ENCODE assay signal across 13 cellular contexts in the genomic region with DNA sequence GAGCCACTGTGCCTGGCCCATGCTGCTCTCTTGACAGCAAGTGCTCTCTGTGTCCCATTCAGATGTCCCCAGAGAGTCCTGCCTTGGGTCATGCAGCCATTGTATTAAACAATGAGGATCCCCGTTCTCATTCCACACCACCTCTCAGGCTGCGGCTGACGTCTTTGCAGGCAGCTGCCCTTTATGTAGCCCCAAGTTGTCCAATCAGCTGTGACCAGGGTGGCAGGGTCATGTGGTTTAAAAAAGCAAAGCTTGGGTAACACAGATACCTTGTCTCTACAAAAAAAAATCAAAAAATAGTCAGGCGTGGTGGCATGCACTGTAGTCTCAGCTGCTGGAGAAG. TPM values are rescaled to one million over a fixed set of nuclear protein-coding genes. Genes with fewer than 3 reads are reported as not detected.
DNase-seq lines count a peak whose midpoint lies in the region; ATAC-seq and TF ChIP-seq lines count a peak whose summit lies in the region.
"Had no signal": no experiment of that assay in that cellular context is flagged by ENCODE, and none has a peak within 500 bp of the region (broad histone marks: within the 10 kb centered on the region; RNA-seq: fewer than 3 reads in every experiment).

No MANE protein-coding gene starts in this region.

- no peak for TF ChIP-seq CTCF in esophagus muscularis mucosa (IDR thresholded peaks at IDR 0.05)

- no peaks in the 10 kb centered on the region for H3K9me3 Mint-ChIP-seq in CD4-positive, CD25-positive, alpha-beta regulatory T cell
- no peaks in the 10 kb centered on the region for H3K9me3 Mint-ChIP-seq in IgD-negative memory B cell
- H3K9me3 Mint-ChIP-seq: activated T-helper 2 cell treated with anti-CD3 and anti-CD28 coated beads, Interferon-gamma antibody, Interleukin-2, Interleukin-4, amounts not matched to agents 10 μg/mL and 5 μg/mL and 100 μg/mL, durations not matched to agents 14 hours and 24 hours and 36 hours had no signal

- H3K9me3 ChIP-seq in CD4-positive, CD25-positive, alpha-beta regulatory T cell (ENCODE audit: control insufficient read depth in 2 of 2, low read length in 2 of 2), result no peaks in the 10 kb centered on the region
- H3K9me3 ChIP-seq in esophagus muscularis mucosa, result no peaks in the 10 kb centered on the region
- H3K9me3 ChIP-seq: gastroesophageal sphincter, right atrium auricular region had no signal

- intact Hi-C loops in esophagus muscularis mucosa (cut with DNase I), result no loop called here

- H3K4me1 ChIP-seq in CD4-positive, CD25-positive, alpha-beta regulatory T cell (ENCODE audit: control insufficient read depth, insufficient read depth, low read length, poor library complexity, severe bottlenecking), result peaks cover 24% of the 10 kb centered on the region
- H3K4me1 ChIP-seq in esophagus muscularis mucosa, result peaks cover 0 to 23% (median 8%) of the 10 kb centered on the region in 4 donors
- H3K4me1 ChIP-seq: right atrium auricular region had no signal

- no peaks in the 10 kb centered on the region for H3K27me3 Mint-ChIP-seq in CD4-positive, CD25-positive, alpha-beta regulatory T cell
- H3K27me3 Mint-ChIP-seq in IgD-negative memory B cell, result peaks cover 2% of the 10 kb centered on the region

- H3K4me3 ChIP-seq in CD4-positive, CD25-positive, alpha-beta regulatory T cell (ENCODE audit: low read depth, low read length), result no peak overlapping the region
- H3K4me3 ChIP-seq in esophagus muscularis mucosa, result no peak overlapping the region
- H3K4me3 ChIP-seq: gastroesophageal sphincter, right atrium auricular region had no signal

- WGBS in esophagus muscularis mucosa, result 67% methylated on average over 4 of the region's 4 CpGs

- TF ChIP-seq POLR2A in esophagus muscularis mucosa (IDR thresholded peaks at IDR 0.05; ENCODE audit: low read depth), result no peak

- H3K27ac ChIP-seq in CD4-positive, CD25-positive, alpha-beta regulatory T cell (ENCODE audit: insufficient read depth, low read length, poor library complexity, severe bottlenecking), result no peak overlapping the region
- H3K27ac ChIP-seq in esophagus muscularis mucosa (replicated peaks in 1 of 4), result no peak overlapping the region
- H3K27ac ChIP-seq: gastroesophageal sphincter, right atrium auricular region, VCaP had no signal

- TF ChIP-seq EP300 in esophagus muscularis mucosa (IDR thresholded peaks at IDR 0.05), result no peak

- H3K36me3 ChIP-seq in CD4-positive, CD25-positive, alpha-beta regulatory T cell (ENCODE audit: control insufficient read depth, insufficient read depth, low read length), result no peaks in the 10 kb centered on the region
- H3K36me3 ChIP-seq in esophagus muscularis mucosa, result no peaks in the 10 kb centered on the region
- H3K36me3 ChIP-seq: gastroesophageal sphincter, right atrium auricular region had no signal

- peak overlapping the region in 1 of 3 donors; percentile 62 for H3K27ac Mint-ChIP-seq in CD4-positive, CD25-positive, alpha-beta regulatory T cell
- H3K27ac Mint-ChIP-seq in IgD-negative memory B cell, result peak overlapping the region; percentile 93 to 99 (median 97)

- H3K4me1 Mint-ChIP-seq in CD4-positive, CD25-positive, alpha-beta regulatory T cell, result peaks cover 19 to 64% (median 42%) of the 10 kb centered on the region in 4 donors
- peaks cover 53 to 61% (median 54%) of the 10 kb centered on the region in 3 donors for H3K4me1 Mint-ChIP-seq in IgD-negative memory B cell

- ATAC-seq in CD4-positive, CD25-positive, alpha-beta regulatory T cell (ENCODE audit: low read depth in 2 of 2), result no peak
- ATAC-seq in GM19023 (IDR thresholded peaks at IDR 0.05; ENCODE audit: unreplicated experiment), result peak; percentile 24
- ATAC-seq in HG02763 (IDR thresholded peaks at IDR 0.05; ENCODE audit: unreplicated experiment), result peak; percentile 15
- ATAC-seq in HG03039 (IDR thresholded peaks at IDR 0.05; ENCODE audit: unreplicated experiment), result no peak
- ATAC-seq: gastroesophageal sphincter had no signal

- H3K27me3 ChIP-seq in CD4-positive, CD25-positive, alpha-beta regulatory T cell (ENCODE audit: control insufficient read depth, insufficient read depth, low read length), result no peaks in the 10 kb centered on the region
- no peaks in the 10 kb centered on the region for H3K27me3 ChIP-seq in esophagus muscularis mucosa
- H3K27me3 ChIP-seq: gastroesophageal sphincter, right atrium auricular region had no signal

- H3K36me3 Mint-ChIP-seq in CD4-positive, CD25-positive, alpha-beta regulatory T cell, result peaks cover 4% of the 10 kb centered on the region
- peaks cover 3% of the 10 kb centered on the region for H3K36me3 Mint-ChIP-seq in IgD-negative memory B cell

- peak overlapping the region; percentile 41 to 60 (median 53) for H3K4me3 Mint-ChIP-seq in CD4-positive, CD25-positive, alpha-beta regulatory T cell
- H3K4me3 Mint-ChIP-seq in IgD-negative memory B cell, result peak overlapping the region; percentile 83 to 97 (median 87)

- DNase-seq in CD4-positive, CD25-positive, alpha-beta regulatory T cell, result no peak
- no peak for DNase-seq in esophagus muscularis mucosa (ENCODE audit: extremely low spot score)
- no peak for DNase-seq in SKM-1 (lab: John Stamatoyannopoulos, UW; ENCODE audit: unreplicated experiment)
- DNase-seq in activated CD4-positive, alpha-beta T cell treated with anti-CD3 and anti-CD28 coated beads, Interleukin-2, amount 50 U/mL, for 48 hours, result no peak
- DNase-seq: NCI-H1436 treated with DMSO at 0.1 percent for 48 hours had no signal

RNA-seq across cellular contexts. Expression of gene GCNT2, which starts 13.2 kb away (rescaled TPM):
- total RNA-seq in CD4-positive, CD25-positive, alpha-beta regulatory T cell, result 6.9 TPM
- 1 to 10 TPM in 3 of 4 donors, under 1 TPM in 1; 0.72 to 1.9 (median 1.3) TPM for polyA plus RNA-seq in CD4-positive, CD25-positive, alpha-beta regulatory T cell
- 6.0 TPM for polyA plus RNA-seq in IgD-negative memory B cell
- total RNA-seq in esophagus muscularis mucosa, result 10 to 100 TPM; 15.8 to 23.2 (median 19.4) TPM

Comparison
In these comparisons a context has a peak if more than half of its experiments do, and no peak if none do; other contexts are left out.
1. ATAC-seq: peak in GM19023 (single experiment) and HG02763 (single experiment); none in CD4-positive, CD25-positive, alpha-beta regulatory T cell (0 of 2) and HG03039 (single experiment).